In genomic region chr12:75784591-75784990, GRCh38 we compare ENCODE assay signal across 8 cellular contexts.
A peak's percentile ranks its signal among the peaks of the same experiment; 100 is the strongest.
DNase-seq lines count a peak whose midpoint lies in the region; ATAC-seq and TF ChIP-seq lines count a peak whose summit lies in the region.

No MANE protein-coding gene starts in this region.

- in situ Hi-C loops in mammary epithelial cell (cut with MboI; ENCODE audit: low sequenced_read_pairs in 2 of 2) (no loop called here), ACHN (cut with HindIII; ENCODE audit: low pct_ligation_motif_present, low pct_unique_long_range_greater_than_20kb, low sequenced_read_pairs) (no loop called here)

- BruUV-seq in mammary epithelial cell (replicated peaks; lab: Mats Ljungman, UMichigan) = no TSS peak

- DNase-seq in H4 (ENCODE audit: low spot score) = peak; percentile 90
- DNase-seq in NCI-H2171 (lab: John Stamatoyannopoulos, UW) = peak; percentile 33
- peak; percentile 91 for DNase-seq in mammary epithelial cell
- peak in 9 of 10 donors; percentile 32 to 91 (median 50) for DNase-seq in posterior cingulate gyrus
- DNase-seq in activated CD4-positive, CD25-positive, alpha-beta regulatory T cell (lab: John Stamatoyannopoulos, UW) = no peak
- DNase-seq in ACHN = no peak

- peak overlapping the region; percentile 2 for H3K27ac ChIP-seq in mammary epithelial cell (ENCODE audit: insufficient read depth, low read depth, low read length)

- H3K4me3 ChIP-seq in mammary epithelial cell (replicated peaks in 1 of 3; ENCODE audit: insufficient read depth in 1 of 3, low read depth in 2 of 3, low read length in 3 of 3) = no peak overlapping the region

- dilution Hi-C loops in mammary epithelial cell (cut with HindIII; ENCODE audit: low sequenced_read_pairs) = no loop called here

- no peak for TF ChIP-seq CTCF in mammary epithelial cell (conservative IDR thresholded peaks at IDR 0.05 in 1 of 2, IDR thresholded peaks at IDR 0.05 in 1 of 2; ENCODE audit: extremely low read depth in 1 of 2, insufficient read depth in 1 of 2, low read depth in 1 of 2, low read length in 2 of 2)

- H3K27me3 ChIP-seq in mammary epithelial cell (ENCODE audit: insufficient read depth, low read length) = no peaks in the 10 kb centered on the region

- H3K79me2 ChIP-seq in mammary epithelial cell (ENCODE audit: insufficient read depth, low read length) = no peaks in the 10 kb centered on the region

- intact Hi-C loops in mammary epithelial cell (cut with micrococcal nuclease) (loop anchor here (10.0 kb wide), 3 partner anchors 60 to 260 kb away; no protein-coding TSS in a partner anchor), posterior cingulate gyrus (cut with DNase I) (no loop called here)

- H4K20me1 ChIP-seq in mammary epithelial cell (ENCODE audit: insufficient read depth, low read length) = no peaks in the 10 kb centered on the region

- ATAC-seq in HG02938 (IDR thresholded peaks at IDR 0.05; ENCODE audit: unreplicated experiment) (no peak), HG02840 (IDR thresholded peaks at IDR 0.05; ENCODE audit: low FRiP score, unreplicated experiment) (no peak)

- no peaks in the 10 kb centered on the region for H3K36me3 ChIP-seq in mammary epithelial cell (ENCODE audit: insufficient read depth, low read length)

- no peak overlapping the region for H3K9ac ChIP-seq in mammary epithelial cell (ENCODE audit: insufficient read depth, low read length)

- peak overlapping the region; percentile 6 for H2AFZ ChIP-seq in mammary epithelial cell (ENCODE audit: low read depth, low read length)

- H3K4me1 ChIP-seq in mammary epithelial cell (ENCODE audit: insufficient read depth, low read length) = peaks cover 56% of the 10 kb centered on the region

- 8% methylated on average over 2 of the region's 2 CpGs for WGBS in mammary epithelial cell (ENCODE audit: low coverage, missing lambda C conversion rate)

- no peaks in the 10 kb centered on the region for H3K9me3 ChIP-seq in mammary epithelial cell (replicated peaks; ENCODE audit: insufficient read depth, low read length)

- CTCF ChIA-PET in mammary epithelial cell (lab: Charles Lee; ENCODE audit: low non-redundant PET) = no interaction called here

- H3K4me2 ChIP-seq in mammary epithelial cell (ENCODE audit: insufficient read depth, low read depth, low read length) = no peak overlapping the region

Comparison
In these comparisons a context has a peak if more than half of its experiments do, and no peak if none do; other contexts are left out.
1. DNase-seq: peak in H4 (single experiment), NCI-H2171 (single experiment), mammary epithelial cell (single experiment) and posterior cingulate gyrus (9 of 10); none in activated CD4-positive, CD25-positive, alpha-beta regulatory T cell (0 of 4) and ACHN (single experiment).